Comparison of ENCODE assay signal across 26 cellular contexts in genomic region chr16:11480634-11481033, GRCh38.
DNase-seq lines count a peak whose midpoint lies in the region; ATAC-seq, FAIRE-seq and TF ChIP-seq lines count a peak whose summit lies in the region.
"Had no signal": no experiment of that assay in that cellular context is flagged by ENCODE, and none has a peak within 500 bp of the region (broad histone marks: within the 10 kb centered on the region; RNA-seq: fewer than 3 reads in every experiment).

No MANE protein-coding gene starts in this region.

- intact Hi-C loops in IMR-90 (cut with micrococcal nuclease), result no loop called here

- BruUV-seq in IMR-90 (replicated peaks; lab: Mats Ljungman, UMichigan), result no TSS peak

- 88% methylated on average over 5 of the region's 5 CpGs for WGBS in SK-N-SH (ENCODE audit: low lambda C conversion rate)
- 92% methylated on average over 5 of the region's 5 CpGs for WGBS in A549 (ENCODE audit: missing lambda C conversion rate)
- no CpG with 5 or more reads among the region's 5 CpGs for WGBS in IMR-90 (ENCODE audit: extremely low coverage in 2 of 2, insufficient read length in 1 of 2), 2 experiments
- 91% methylated on average over 5 of the region's 5 CpGs; no CpG with 5 or more reads in 1 of the 2 experiments for WGBS in H1 (ENCODE audit: extremely low coverage in 1 of 2, insufficient coverage in 1 of 2, insufficient read length in 1 of 2, insufficient replicate concordance in 2 of 2, low coverage in 1 of 2, low lambda C conversion rate in 2 of 2, missing lambda C conversion rate in 1 of 2), 2 experiments

- no peak overlapping the region for H2AK9ac ChIP-seq in IMR-90 (replicated peaks; ENCODE audit: low read depth, low read length, poor library complexity)

- H3K36me3 ChIP-seq in SK-N-SH (replicated peaks in 1 of 2; ENCODE audit: control insufficient read depth in 1 of 2, insufficient read depth in 2 of 2, low read length in 1 of 2), result no peaks in the 10 kb centered on the region
- no peaks in the 10 kb centered on the region for H3K36me3 ChIP-seq in IMR-90 (ENCODE audit: control insufficient read depth, insufficient read depth, low read length)
- H3K36me3 ChIP-seq in H1 (ENCODE audit: control insufficient read depth in 2 of 4, insufficient read depth in 4 of 4, low read length in 3 of 4), result peaks cover 0 to 34% (median 18%) of the 10 kb centered on the region in 4 experiments; a peak in 6 of 8 replicates
- H3K36me3 ChIP-seq: BE2C had no signal

- H2BK12ac ChIP-seq in H1 (ENCODE audit: low read depth, low read length), result no peak overlapping the region

- H2AK5ac ChIP-seq in IMR-90 (ENCODE audit: low read depth, low read length) (peak overlapping the region; percentile 51; the same call in 1 of the 2 replicates), H1 (ENCODE audit: low read depth, low read length) (no peak overlapping the region)

- peaks cover 6% of the 10 kb centered on the region; the same call in 1 of the 2 replicates for H3K9me1 ChIP-seq in IMR-90 (ENCODE audit: insufficient read depth, low read length)

- in situ Hi-C loops in IMR-90 (cut with MboI; ENCODE audit: low sequenced_read_pairs), result no loop called here

- no peaks in the 10 kb centered on the region for H3K79me2 ChIP-seq in SK-N-SH (ENCODE audit: insufficient read depth)
- H3K79me2 ChIP-seq in H1 (ENCODE audit: control insufficient read depth in 1 of 2, insufficient read depth in 2 of 2, low read length in 2 of 2), result no peaks in the 10 kb centered on the region

- H4K20me1 ChIP-seq in SK-N-SH (ENCODE audit: insufficient read depth), result no peaks in the 10 kb centered on the region
- no peaks in the 10 kb centered on the region for H4K20me1 ChIP-seq in IMR-90 (ENCODE audit: insufficient read depth, low read length)
- H4K20me1 ChIP-seq in H1 (replicated peaks in 1 of 2; ENCODE audit: control insufficient read depth in 1 of 2, insufficient read depth in 2 of 2, low read length in 2 of 2), result peaks cover 0 to 2% of the 10 kb centered on the region in 2 experiments
- H4K20me1 ChIP-seq: BLaER1 had no signal

- H2BK20ac ChIP-seq in IMR-90 (ENCODE audit: low read depth, low read length) (peak overlapping the region; percentile 8; the same call in 1 of the 2 replicates), H1 (ENCODE audit: low read length) (no peak overlapping the region)

- TF ChIP-seq CTCF in SK-N-SH (IDR thresholded peaks at IDR 0.05) (no peak), A549 (IDR thresholded peaks at IDR 0.05) (no peak), IMR-90 (conservative IDR thresholded peaks at IDR 0.05; ENCODE audit: low read depth, low read length) (no peak), H1 (IDR thresholded peaks at IDR 0.05; ENCODE audit: control extremely low read depth in 1 of 3, insufficient read depth in 1 of 3, low read depth in 1 of 3, low read length in 3 of 3) (no peak)

- no peak for ATAC-seq in SK-N-SH treated with all-trans-retinoic acid at 6 μM for 48 hours
- ATAC-seq in A549, result no peak
- no peak for ATAC-seq in IMR-90 (ENCODE audit: low read depth)
- no peak for ATAC-seq in GM19467 (IDR thresholded peaks at IDR 0.05; ENCODE audit: unreplicated experiment)
- no peak for ATAC-seq in HG03354 (IDR thresholded peaks at IDR 0.05; ENCODE audit: poor library complexity, severe bottlenecking, unreplicated experiment)
- ATAC-seq: GM12878 had no signal

- DNase-seq in SK-N-SH, result no peak
- DNase-seq in A549 (ENCODE audit: low read depth in 1 of 2, low spot score in 1 of 2), result no peak
- no peak for DNase-seq in IMR-90
- DNase-seq in H1 (ENCODE audit: low read depth in 1 of 2, low spot score in 2 of 2), result no peak
- DNase-seq: ACHN; BE2C; C1 segment of cervical spinal cord; CD4-positive, alpha-beta memory T cell; CD4-positive, CD25-positive, alpha-beta regulatory T cell; CD8-positive, alpha-beta memory T cell; COR-L47; DMS 273 treated with DMSO at 0.1 percent for 48 hours; DMS153; DMS53; DMS79; DND-41; EL; GDM1 had no signal

- no peak overlapping the region for H2BK120ac ChIP-seq in IMR-90 (ENCODE audit: low read depth, low read length)
- no peak overlapping the region for H2BK120ac ChIP-seq in H1 (replicated peaks; ENCODE audit: low read depth, low read length)

- H3K14ac ChIP-seq in IMR-90 (replicated peaks; ENCODE audit: low read depth, low read length) (no peak overlapping the region), H1 (ENCODE audit: insufficient read length) (no peak overlapping the region)

- H3K9ac ChIP-seq in SK-N-SH (no peak overlapping the region), IMR-90 (ENCODE audit: low read depth, low read length) (no peak overlapping the region), H1 (replicated peaks in 1 of 4; ENCODE audit: extremely low read depth in 1 of 4, low read depth in 3 of 4, low read length in 3 of 4) (no peak overlapping the region)
- H3K9ac ChIP-seq: BLaER1 had no signal

- H3K27me3 ChIP-seq in SK-N-SH (ENCODE audit: insufficient read depth) (no peaks in the 10 kb centered on the region), IMR-90 (ENCODE audit: control insufficient read depth, insufficient read depth, low read length) (no peaks in the 10 kb centered on the region; the same call in 1 of the 2 replicates), H1 (replicated peaks in 1 of 4; ENCODE audit: control insufficient read depth in 3 of 4, extremely low read depth in 1 of 4, insufficient read depth in 3 of 4, low read length in 3 of 4) (no peaks in the 10 kb centered on the region)
- H3K27me3 ChIP-seq: BE2C, BLaER1 had no signal

- H3K18ac ChIP-seq in IMR-90 (ENCODE audit: low read depth, low read length), result no peak overlapping the region
- no peak overlapping the region for H3K18ac ChIP-seq in H1 (ENCODE audit: extremely low read depth, low read length)

- POLR2A ChIA-PET in SK-N-SH (lab: Yijun Ruan, JAX), result no interaction called here
- POLR2A ChIA-PET in A549 (lab: Yijun Ruan, JAX), result no interaction called here
- POLR2A ChIA-PET in IMR-90 (lab: Charles Lee; ENCODE audit: unreplicated experiment), result no interaction called here
- POLR2A ChIA-PET in H1 (lab: Charles Lee; ENCODE audit: partially characterized antibody), result no interaction called here

- H3F3A ChIP-seq in SK-N-SH (replicated peaks; ENCODE audit: insufficient read depth), result no peaks in the 10 kb centered on the region

- H2BK5ac ChIP-seq in IMR-90 (ENCODE audit: low read depth, low read length, poor library complexity, severe bottlenecking) (no peak overlapping the region), H1 (ENCODE audit: low read depth, low read length) (no peak overlapping the region)

- H4K5ac ChIP-seq in IMR-90 (ENCODE audit: low read depth, low read length) (no peak overlapping the region), H1 (ENCODE audit: insufficient read length, low read depth, low read length) (no peak overlapping the region)

- H2AFZ ChIP-seq in SK-N-SH (ENCODE audit: low read depth) (no peak overlapping the region), IMR-90 (replicated peaks; ENCODE audit: low read length, poor library complexity) (no peak overlapping the region), H1 (ENCODE audit: low read length) (no peak overlapping the region)

- no peak overlapping the region for H2BK15ac ChIP-seq in IMR-90 (ENCODE audit: low read depth, low read length)
- H2BK15ac ChIP-seq in H1 (ENCODE audit: low read length), result no peak overlapping the region

- H3K79me1 ChIP-seq in IMR-90 (ENCODE audit: low read depth in 1 of 2, low read length in 2 of 2) (no peaks in the 10 kb centered on the region), H1 (ENCODE audit: low read depth, low read length) (no peaks in the 10 kb centered on the region)

- H3K23me2 ChIP-seq in H1 (ENCODE audit: low read depth, low read length), result no peaks in the 10 kb centered on the region; the same call in 1 of the 2 replicates

- H3K4ac ChIP-seq in IMR-90 (ENCODE audit: low read depth, low read length) (no peak overlapping the region), H1 (replicated peaks; ENCODE audit: insufficient read length, low read depth, low read length) (no peak overlapping the region)

- TF ChIP-seq POLR2A in A549 (IDR thresholded peaks at IDR 0.05; ENCODE audit: low read length), result no peak
- TF ChIP-seq POLR2A in IMR-90 (IDR thresholded peaks at IDR 0.05; ENCODE audit: low read depth, low read length), result no peak
- no peak for TF ChIP-seq POLR2A in H1 (IDR thresholded peaks at IDR 0.05; ENCODE audit: control extremely low read depth in 1 of 2, low read depth in 2 of 2, low read length in 2 of 2)

- FAIRE-seq in A549 (lab: Jason Lieb, UNC), result no peak
- no peak for FAIRE-seq in H1 (lab: Jason Lieb, UNC)
- FAIRE-seq: GM12878, GM12892, GM18507 had no signal

- H3K23ac ChIP-seq in IMR-90 (ENCODE audit: low read depth, low read length) (no peak overlapping the region), H1 (ENCODE audit: insufficient read length) (no peak overlapping the region)

- no peaks in the 10 kb centered on the region for H3K9me2 ChIP-seq in SK-N-SH

- H4K91ac ChIP-seq in IMR-90 (ENCODE audit: insufficient read depth, low read depth, low read length), result no peak overlapping the region
- H4K91ac ChIP-seq in H1 (replicated peaks; ENCODE audit: insufficient read length, low read length), result no peak overlapping the region

- CTCF ChIA-PET in SK-N-SH (lab: Yijun Ruan, JAX), result no interaction called here
- CTCF ChIA-PET in A549 (lab: Yijun Ruan, JAX), result interaction anchor here (1.0 to 1.7 kb wide), 2 partner anchors 16 to 51 kb away, joined by 3 to 5 read pairs; no protein-coding TSS in a partner anchor
- CTCF ChIA-PET in IMR-90 (lab: Yijun Ruan, JAX), result no interaction called here
- CTCF ChIA-PET in H1 (lab: Charles Lee; ENCODE audit: partially characterized antibody), result interaction anchor here (0.7 to 1.8 kb wide), 3 partner anchors 17 to 73 kb away, joined by 3 to 4 read pairs (median 3); no protein-coding TSS in a partner anchor

- H4K8ac ChIP-seq in IMR-90 (ENCODE audit: low read depth in 2 of 2, low read length in 2 of 2), result no peak overlapping the region
- no peak overlapping the region for H4K8ac ChIP-seq in H1 (ENCODE audit: extremely low read depth, insufficient read depth, low read length)

- TF ChIP-seq RAD21 in SK-N-SH (IDR thresholded peaks at IDR 0.05; ENCODE audit: low read length) (no peak), A549 (conservative IDR thresholded peaks at IDR 0.05 in 1 of 2, IDR thresholded peaks at IDR 0.05 in 1 of 2) (no peak), IMR-90 (IDR thresholded peaks at IDR 0.05; ENCODE audit: low read length) (no peak), H1 (IDR thresholded peaks at IDR 0.05 in 1 of 2, conservative IDR thresholded peaks at IDR 0.05 in 1 of 2; ENCODE audit: low read depth in 2 of 2, low read length in 2 of 2) (no peak)

- TF ChIP-seq EP300 in SK-N-SH (IDR thresholded peaks at IDR 0.05; ENCODE audit: borderline replicate concordance in 1 of 2, low read depth in 1 of 2, low read length in 1 of 2), result no peak
- no peak for TF ChIP-seq EP300 in A549 (IDR thresholded peaks at IDR 0.05)
- no peak for TF ChIP-seq EP300 in H1 (IDR thresholded peaks at IDR 0.05; ENCODE audit: borderline replicate concordance in 1 of 2, low read depth in 2 of 2, low read length in 2 of 2)

- H3K4me3 ChIP-seq in SK-N-SH (ENCODE audit: low read depth in 2 of 2, low read length in 1 of 2) (no peak overlapping the region), A549 (no peak overlapping the region), IMR-90 (ENCODE audit: insufficient read depth, low read depth, low read length) (no peak overlapping the region), H1 (ENCODE audit: extremely low read depth in 1 of 4, insufficient read depth in 2 of 4, low read depth in 3 of 4, low read length in 4 of 4) (no peak overlapping the region)
- H3K4me3 ChIP-seq: BLaER1, GM12878 had no signal

- dilution Hi-C loops in IMR-90 (cut with HindIII; ENCODE audit: low sequenced_read_pairs, unreplicated experiment), result no loop called here

- H3K9me3 ChIP-seq in SK-N-SH, result no peaks in the 10 kb centered on the region
- H3K9me3 ChIP-seq in A549, result peaks cover 6% of the 10 kb centered on the region; the same call in 1 of the 3 replicates
- H3K9me3 ChIP-seq in IMR-90 (ENCODE audit: control insufficient read depth, insufficient read depth, low read length), result no peaks in the 10 kb centered on the region; the same call in 1 of the 2 replicates
- H3K9me3 ChIP-seq in H1 (ENCODE audit: insufficient read depth in 2 of 2, low read depth in 1 of 2, low read length in 1 of 2), result peaks cover 10 to 11% of the 10 kb centered on the region in 2 experiments
- H3K9me3 ChIP-seq: BE2C had no signal

- H3K4me1 ChIP-seq in SK-N-SH (ENCODE audit: control insufficient read depth in 1 of 2, insufficient read depth in 2 of 2, low read depth in 1 of 2, low read length in 1 of 2) (no peaks in the 10 kb centered on the region; a peak in 1 of 4 replicates), A549 (no peaks in the 10 kb centered on the region), IMR-90 (ENCODE audit: control insufficient read depth, insufficient read depth, low read length) (peaks cover 3% of the 10 kb centered on the region; the same call in 1 of the 2 replicates), H1 (replicated peaks in 1 of 4; ENCODE audit: control insufficient read depth in 3 of 4, insufficient read depth in 4 of 4, low read length in 3 of 4) (no peaks in the 10 kb centered on the region)
- H3K4me1 ChIP-seq: BE2C, BLaER1 had no signal

- H3K27ac ChIP-seq in SK-N-SH (ENCODE audit: low read depth in 2 of 2, low read length in 1 of 2), result no peak overlapping the region
- H3K27ac ChIP-seq in A549, result no peak overlapping the region
- H3K27ac ChIP-seq in IMR-90 (ENCODE audit: insufficient read depth, low read length), result no peak overlapping the region
- no peak overlapping the region for H3K27ac ChIP-seq in H1 (ENCODE audit: low read depth, low read length)
- H3K27ac ChIP-seq: 22Rv1, BLaER1 had no signal

- H3K4me2 ChIP-seq in SK-N-SH, result no peak overlapping the region
- H3K4me2 ChIP-seq in A549, result no peak overlapping the region
- no peak overlapping the region for H3K4me2 ChIP-seq in IMR-90 (ENCODE audit: low read depth, low read length)
- H3K4me2 ChIP-seq in H1 (ENCODE audit: insufficient read depth in 1 of 2, low read depth in 2 of 2, low read length in 2 of 2), result no peak overlapping the region
- H3K4me2 ChIP-seq: BLaER1 had no signal

- no peak overlapping the region for H3K56ac ChIP-seq in IMR-90 (ENCODE audit: extremely low read depth, insufficient read depth, low read length)
- no peak overlapping the region for H3K56ac ChIP-seq in H1 (replicated peaks; ENCODE audit: insufficient read length, low read depth, low read length)

Comparison
In these comparisons a context has a peak if more than half of its experiments do, and no peak if none do; other contexts are left out.
1. CTCF ChIA-PET loops: an anchor here in A549 (1.0 to 1.7 kb wide) and H1 (0.7 to 1.8 kb wide); none called in SK-N-SH and IMR-90.